ENCODE assay signal across 12 cellular contexts in the genomic region with DNA sequence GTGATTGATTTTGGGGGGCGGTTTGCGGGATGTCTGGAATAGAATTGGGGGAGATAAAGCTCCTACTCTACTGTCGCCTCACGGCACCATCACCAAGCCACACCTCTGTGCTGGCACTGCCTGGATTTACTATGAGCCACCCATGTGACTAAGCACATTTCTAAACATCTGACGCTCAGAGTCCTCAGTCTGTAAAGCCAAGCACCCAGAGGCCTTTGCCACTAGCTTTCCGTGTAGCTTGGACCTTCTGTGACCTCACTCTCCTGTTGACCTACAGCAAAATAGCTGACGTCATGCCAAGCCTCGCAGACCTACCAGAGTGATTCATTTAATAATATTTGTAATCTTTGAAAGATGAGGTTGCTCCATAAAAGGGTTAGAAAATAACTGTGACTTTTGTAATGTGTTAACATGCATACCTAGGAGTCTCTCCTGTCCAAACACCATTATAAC. TPM values are rescaled to one million over a fixed set of nuclear protein-coding genes. Genes with fewer than 3 reads are reported as not detected.
DNase-seq lines count a peak whose midpoint lies in the region; ATAC-seq and TF ChIP-seq lines count a peak whose summit lies in the region.
"Had no signal": no experiment of that assay in that cellular context is flagged by ENCODE, and none has a peak within 500 bp of the region (broad histone marks: within the 10 kb centered on the region; RNA-seq: fewer than 3 reads in every experiment).

No MANE protein-coding gene starts in this region.

- no peaks in the 10 kb centered on the region for H3K4me1 ChIP-seq in Karpas-422 (ENCODE audit: low read length)

- H3K36me3 ChIP-seq in Karpas-422 (ENCODE audit: insufficient read depth, low read length): no peaks in the 10 kb centered on the region

- H3K9me2 ChIP-seq in Karpas-422 (replicated peaks; ENCODE audit: insufficient read depth, low read length): no peaks in the 10 kb centered on the region

- H3K79me2 ChIP-seq in Karpas-422 (ENCODE audit: low read length): no peaks in the 10 kb centered on the region

- H2AFZ ChIP-seq in Karpas-422 (ENCODE audit: low read length): no peak overlapping the region

- peak overlapping the region; percentile 94 for H3K27ac ChIP-seq in AG04450 (ENCODE audit: low read depth, low read length)
- H3K27ac ChIP-seq in Karpas-422 (ENCODE audit: low read length): no peak overlapping the region
- peak overlapping the region; percentile 89 to 93 for H3K27ac ChIP-seq in coronary artery

- TF ChIP-seq CTCF in AG04450 (IDR thresholded peaks at IDR 0.05; ENCODE audit: low read depth, low read length) (no peak), coronary artery (IDR thresholded peaks at IDR 0.05) (no peak)

- no peaks in the 10 kb centered on the region for H3K27me3 ChIP-seq in AG04450 (ENCODE audit: control insufficient read depth, insufficient read depth, low read length)
- H3K27me3 ChIP-seq in Karpas-422 (ENCODE audit: low read length): no peaks in the 10 kb centered on the region

- H3K4me2 ChIP-seq in Karpas-422 (ENCODE audit: low read depth, low read length, poor library complexity, severe bottlenecking): no peak overlapping the region

- POLR2A ChIA-PET in AG04450 (lab: Yijun Ruan, JAX): interaction anchor here (0.6 to 1.0 kb wide), 2 partner anchors 14 to 191 kb away, joined by 3 read pairs; no protein-coding TSS in a partner anchor

- no peak overlapping the region for H3K9ac ChIP-seq in Karpas-422 (ENCODE audit: low read length)

- H3K4me3 ChIP-seq in AG04450 (ENCODE audit: low read depth, low read length) (no peak overlapping the region; the same call in 1 of the 2 replicates), Karpas-422 (ENCODE audit: low read length) (no peak overlapping the region), coronary artery (peak overlapping the region; percentile 51)

- H3K9me3 ChIP-seq in AG04450 (ENCODE audit: control insufficient read depth, insufficient read depth, low read length) (no peaks in the 10 kb centered on the region; the same call in 1 of the 2 replicates), Karpas-422 (ENCODE audit: low read length) (no peaks in the 10 kb centered on the region)

- H4K20me1 ChIP-seq in Karpas-422 (ENCODE audit: insufficient read depth, low read depth, low read length): no peaks in the 10 kb centered on the region

- ATAC-seq in GM21737 (IDR thresholded peaks at IDR 0.05; ENCODE audit: unreplicated experiment): no peak
- no peak for ATAC-seq in GM21515 (IDR thresholded peaks at IDR 0.05; ENCODE audit: unreplicated experiment)
- ATAC-seq: T-cell had no signal

- DNase-seq in AG04450 (ENCODE audit: low read depth, low spot score) (peak; percentile 97), Karpas-422 (peak; percentile 14), coronary artery (ENCODE audit: low spot score) (peak; percentile 91), myocyte (ENCODE audit: low read depth) (peak; percentile 13), cerebellum (ENCODE audit: low spot score) (no peak)
- no peak for DNase-seq in activated effector memory CD4-positive, alpha-beta T cell treated with Interleukin-2 at 50 U/mL for 16 hours
- DNase-seq: CD4-positive, alpha-beta T cell; stimulated activated CD4-positive, alpha-beta T cell treated with anti-CD3 and anti-CD28 coated beads, Interleukin-4, amount 100 ng/mL, for 24 hours; T-cell had no signal

- CTCF ChIA-PET in AG04450 (lab: Charles Lee): interaction anchor here (1.4 kb wide), 1 partner anchor 376 kb away, joined by 3 read pairs; no protein-coding TSS in a partner anchor

RNA-seq across cellular contexts. Expression of a gene that starts 38.5 kb away (rescaled TPM):
- polyA plus RNA-seq in AG04450 (2011; rRNA removed): 17.5 and 19.0 TPM in 2 replicates
- 38.7 and 45.3 TPM in 2 replicates for polyA minus RNA-seq in AG04450 (2011; rRNA and poly(A)+ RNA removed)
- not detected in 2 replicates for total RNA-seq in Karpas-422 (2014; rRNA removed; shearing (Covaris generic); ENCODE audit: low replicate concordance)
- total RNA-seq in myocyte: 0.05 TPM in 1 of 2 replicates, not detected in the other
- not detected for polyA plus RNA-seq in myocyte (2012)
- 0.27 TPM for total RNA-seq in cerebellum
- total RNA-seq: activated T-helper 1 cell treated with anti-CD3 and anti-CD28 coated beads, Interleukin-12 subunit alpha, Interleukin-12 subunit beta, Interleukin-2, Interleukin-4 antibody, amounts not matched to agents 30 ng/mL and 10 ng/mL and 1 ng/mL, durations not matched to agents 14 hours and 24 hours and 36 hours; CD4-positive, alpha-beta T cell; T-cell had no signal

Comparison
In these comparisons a context has a peak if more than half of its experiments do, and no peak if none do; other contexts are left out.
1. DNase-seq: peak in AG04450 (single experiment), Karpas-422 (single experiment), coronary artery (single experiment) and myocyte (single experiment); none in activated effector memory CD4-positive, alpha-beta T cell treated with Interleukin-2 at 50 U/mL for 16 hours (single experiment) and cerebellum (single experiment).